Comparison of ENCODE assay signal across 8 cellular contexts in the genomic region with DNA sequence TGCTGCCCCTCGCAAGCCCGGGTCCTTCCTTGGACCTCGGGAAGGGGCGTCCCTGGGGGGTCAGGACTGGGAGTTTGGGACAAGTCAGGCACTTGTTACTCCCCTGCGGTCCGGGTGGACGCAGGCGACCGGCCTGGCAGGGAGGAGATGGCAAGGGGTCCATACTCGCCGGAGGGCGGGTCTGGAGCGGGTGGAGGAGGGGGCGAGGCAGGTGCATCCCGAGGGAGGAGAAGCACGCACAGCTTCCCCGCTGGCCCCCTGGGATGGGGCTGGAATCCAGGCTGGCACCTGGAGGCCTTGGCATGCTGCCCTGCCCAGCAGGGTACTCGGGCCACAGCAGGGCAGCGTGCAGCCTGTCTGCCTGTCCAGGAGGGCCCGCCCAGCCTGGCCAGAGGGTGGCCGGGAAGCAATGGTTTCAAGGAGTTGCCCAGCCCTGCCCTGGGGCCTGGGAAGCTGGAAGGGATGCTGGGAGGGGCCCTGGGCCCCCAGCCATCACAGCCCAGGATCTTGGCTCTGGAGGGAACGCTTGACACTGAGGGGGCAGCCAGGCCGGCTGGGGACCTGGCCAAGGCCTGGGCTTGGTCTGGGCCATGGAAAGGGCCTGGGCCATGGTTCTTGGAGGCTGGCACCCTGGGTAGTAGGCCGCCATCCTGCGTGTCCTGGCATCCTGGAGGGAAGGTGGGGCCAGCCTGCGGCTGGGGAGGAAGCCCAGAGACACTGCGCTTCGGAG. TPM values are rescaled to one million over a fixed set of nuclear protein-coding genes. Genes with fewer than 3 reads are reported as not detected.
DNase-seq lines count a peak whose midpoint lies in the region; ATAC-seq and TF ChIP-seq lines count a peak whose summit lies in the region.

No MANE protein-coding gene starts in this region.

- H3K9me3 Mint-ChIP-seq in activated CD4-positive, alpha-beta T cell treated with anti-CD3 and anti-CD28 coated beads, Interleukin-2, amount 10 ng/mL, durations not matched to agents 24 days and 14 days, result no peaks in the 10 kb centered on the region
- no peaks in the 10 kb centered on the region for H3K9me3 Mint-ChIP-seq in progenitor cell of endocrine pancreas (ENCODE audit: low read depth)

- peak; percentile 65 for ATAC-seq in SK-N-SH treated with all-trans-retinoic acid at 6 μM for 48 hours
- no peak for ATAC-seq in HG03342 (IDR thresholded peaks at IDR 0.05; ENCODE audit: unreplicated experiment)
- ATAC-seq in HG02870 (IDR thresholded peaks at IDR 0.05; ENCODE audit: unreplicated experiment), result no peak

- peak overlapping the region; percentile 23 for H3K4me3 Mint-ChIP-seq in activated CD4-positive, alpha-beta T cell treated with anti-CD3 and anti-CD28 coated beads, Interleukin-2, amount 10 ng/mL, durations not matched to agents 24 days and 14 days
- H3K4me3 Mint-ChIP-seq in progenitor cell of endocrine pancreas (ENCODE audit: low read depth), result peak overlapping the region; percentile 81

- peaks cover 16% of the 10 kb centered on the region for H3K4me1 Mint-ChIP-seq in activated CD4-positive, alpha-beta T cell treated with anti-CD3 and anti-CD28 coated beads, Interleukin-2, amount 10 ng/mL, durations not matched to agents 24 days and 14 days
- peaks cover 10% of the 10 kb centered on the region for H3K4me1 Mint-ChIP-seq in progenitor cell of endocrine pancreas (ENCODE audit: low read depth)

- intact Hi-C loops in activated CD4-positive, alpha-beta T cell treated with anti-CD3 and anti-CD28 coated beads, Interleukin-2, amount 10 ng/mL, durations not matched to agents 24 days and 14 days (cut with micrococcal nuclease), result no loop called here

- H3K27ac Mint-ChIP-seq in activated CD4-positive, alpha-beta T cell treated with anti-CD3 and anti-CD28 coated beads, Interleukin-2, amount 10 ng/mL, durations not matched to agents 24 days and 14 days, result no peak overlapping the region
- H3K27ac Mint-ChIP-seq in progenitor cell of endocrine pancreas, result no peak overlapping the region

- no peak for TF ChIP-seq CTCF in progenitor cell of endocrine pancreas (IDR thresholded peaks at IDR 0.05; ENCODE audit: unreplicated experiment)

- peak; percentile 66 for DNase-seq in activated CD4-positive, alpha-beta T cell treated with anti-CD3 and anti-CD28 coated beads, Interleukin-2, amount 10 ng/mL, durations not matched to agents 24 days and 14 days
- DNase-seq in activated CD4-positive, alpha-beta T cell treated with anti-CD3 and anti-CD28 coated beads for 48 hours, result no peak
- DNase-seq in glomerular visceral epithelial cell (ENCODE audit: extremely low spot score), result peak; percentile 78
- DNase-seq in progenitor cell of endocrine pancreas (ENCODE audit: low spot score, unreplicated experiment), result no peak
- DNase-seq in NCI-H526 treated with DMSO at 0.1 percent for 48 hours (lab: John Stamatoyannopoulos, UW), result no peak

- peaks cover 16% of the 10 kb centered on the region for H3K27me3 Mint-ChIP-seq in activated CD4-positive, alpha-beta T cell treated with anti-CD3 and anti-CD28 coated beads, Interleukin-2, amount 10 ng/mL, durations not matched to agents 24 days and 14 days
- H3K27me3 Mint-ChIP-seq in progenitor cell of endocrine pancreas, result no peaks in the 10 kb centered on the region

- H3K36me3 Mint-ChIP-seq in activated CD4-positive, alpha-beta T cell treated with anti-CD3 and anti-CD28 coated beads, Interleukin-2, amount 10 ng/mL, durations not matched to agents 24 days and 14 days (ENCODE audit: low read depth), result no peaks in the 10 kb centered on the region
- no peaks in the 10 kb centered on the region for H3K36me3 Mint-ChIP-seq in progenitor cell of endocrine pancreas (ENCODE audit: insufficient read depth)

TF ChIP-seq in SK-N-SH treated with all-trans-retinoic acid at 6 μM for 48 hours, 23 proteins besides CTCF, POLR2A, EP300 and RAD21:
- TF ChIP-seq ISL1 (CRISPR knock-in tag; IDR thresholded peaks at IDR 0.05) (no peak), TOX (CRISPR knock-in tag; IDR thresholded peaks at IDR 0.05; ENCODE audit: borderline replicate concordance) (no peak), SNAI2 (CRISPR knock-in tag; IDR thresholded peaks at IDR 0.05) (no peak)

RNA-seq across cellular contexts. Expression of a gene that starts 1.0 kb away (rescaled TPM):
- 1.0 and 1.4 TPM in 2 replicates for total RNA-seq in activated CD4-positive, alpha-beta T cell treated with anti-CD3 and anti-CD28 coated beads, Interleukin-2, amount 10 ng/mL, durations not matched to agents 24 days and 14 days
- total RNA-seq in progenitor cell of endocrine pancreas, result 22.2 and 23.2 TPM in 2 replicates

RNA-seq across cellular contexts. Expression of a gene that starts 34.2 kb away (rescaled TPM):
- 93.5 and 104 TPM in 2 replicates for total RNA-seq in activated CD4-positive, alpha-beta T cell treated with anti-CD3 and anti-CD28 coated beads, Interleukin-2, amount 10 ng/mL, durations not matched to agents 24 days and 14 days
- total RNA-seq in progenitor cell of endocrine pancreas, result 33.5 and 36.7 TPM in 2 replicates

RNA-seq across cellular contexts. Expression of a gene that starts 44.1 kb away (rescaled TPM):
- 46.1 and 53.4 TPM in 2 replicates for total RNA-seq in activated CD4-positive, alpha-beta T cell treated with anti-CD3 and anti-CD28 coated beads, Interleukin-2, amount 10 ng/mL, durations not matched to agents 24 days and 14 days
- 22.9 and 29.0 TPM in 2 replicates for total RNA-seq in progenitor cell of endocrine pancreas

RNA-seq across cellular contexts. Expression of a gene that starts 54.8 kb away (rescaled TPM):
- total RNA-seq in activated CD4-positive, alpha-beta T cell treated with anti-CD3 and anti-CD28 coated beads, Interleukin-2, amount 10 ng/mL, durations not matched to agents 24 days and 14 days, result 0.16 TPM in 1 of 2 replicates, not detected in the other
- 3.8 and 4.0 TPM in 2 replicates for total RNA-seq in progenitor cell of endocrine pancreas

Comparison
In these comparisons a context has a peak if more than half of its experiments do, and no peak if none do; other contexts are left out.
1. DNase-seq: peak in activated CD4-positive, alpha-beta T cell treated with anti-CD3 and anti-CD28 coated beads, Interleukin-2, amount 10 ng/mL, durations not matched to agents 24 days and 14 days (single experiment) and glomerular visceral epithelial cell (single experiment); none in activated CD4-positive, alpha-beta T cell treated with anti-CD3 and anti-CD28 coated beads for 48 hours (single experiment), progenitor cell of endocrine pancreas (single experiment) and NCI-H526 treated with DMSO at 0.1 percent for 48 hours (single experiment).